10 cellular contexts compared by ENCODE assay signal in genomic region chr7:66352071-66352470, GRCh38.
A peak's percentile ranks its signal among the peaks of the same experiment; 100 is the strongest.
DNase-seq lines count a peak whose midpoint lies in the region; ATAC-seq lines count a peak whose summit lies in the region.
"Had no signal": no experiment of that assay in that cellular context is flagged by ENCODE, and none has a peak within 500 bp of the region (broad histone marks: within the 10 kb centered on the region; RNA-seq: fewer than 3 reads in every experiment).

No MANE protein-coding gene starts in this region.

- H3K27me3 ChIP-seq in H7 (ENCODE audit: control insufficient read depth, insufficient read depth, low read length) = no peaks in the 10 kb centered on the region
- no peaks in the 10 kb centered on the region for H3K27me3 ChIP-seq in adipocyte (replicated peaks; ENCODE audit: control insufficient read depth, insufficient read depth, low read length)
- H3K27me3 ChIP-seq: heart left ventricle had no signal

- no peaks in the 10 kb centered on the region for H3K9me3 ChIP-seq in adipocyte (ENCODE audit: control insufficient read depth, low read length)

- ATAC-seq in GM18907 (IDR thresholded peaks at IDR 0.05; ENCODE audit: unreplicated experiment) (no peak), GM18498 (IDR thresholded peaks at IDR 0.05; ENCODE audit: unreplicated experiment) (no peak), HG02610 (IDR thresholded peaks at IDR 0.05; ENCODE audit: unreplicated experiment) (no peak)

- H3K36me3 ChIP-seq in H7 (replicated peaks; ENCODE audit: control insufficient read depth, insufficient read depth, low read length) (no peaks in the 10 kb centered on the region), adipocyte (ENCODE audit: control insufficient read depth, insufficient read depth, low read length, severe bottlenecking) (no peaks in the 10 kb centered on the region)
- H3K36me3 ChIP-seq: heart left ventricle had no signal

- H3K4me1 ChIP-seq in adipocyte (ENCODE audit: control insufficient read depth, insufficient read depth, low read length) = peaks cover 37% of the 10 kb centered on the region

- H3K4me3 ChIP-seq in H7 (ENCODE audit: insufficient read depth, low read depth, low read length) = no peak overlapping the region
- peak overlapping the region; percentile 18 for H3K4me3 ChIP-seq in adipocyte (ENCODE audit: low read length)

- DNase-seq in H7 (peak; percentile 60), adipocyte (ENCODE audit: low read depth) (no peak), foreskin melanocyte (peak; percentile 62), renal cortical epithelial cell (ENCODE audit: low read depth) (peak; percentile 51)
- DNase-seq in activated T-cell treated with anti-CD3 and anti-CD28 coated beads, Interleukin-2, amount 50 U/mL, for 48 hours = no peak
- DNase-seq: activated naive CD4-positive, alpha-beta T cell treated with anti-CD3 and anti-CD28 coated beads for 36 hours; heart left ventricle had no signal

- peak overlapping the region; percentile 32 for H3K9ac ChIP-seq in adipocyte (ENCODE audit: low read length)

Comparison
In these comparisons a context has a peak if more than half of its experiments do, and no peak if none do; other contexts are left out.
1. DNase-seq: peak in H7 (single experiment), foreskin melanocyte (single experiment) and renal cortical epithelial cell (single experiment); none in adipocyte (single experiment) and activated T-cell treated with anti-CD3 and anti-CD28 coated beads, Interleukin-2, amount 50 U/mL, for 48 hours (0 of 2).